In the genomic region with DNA sequence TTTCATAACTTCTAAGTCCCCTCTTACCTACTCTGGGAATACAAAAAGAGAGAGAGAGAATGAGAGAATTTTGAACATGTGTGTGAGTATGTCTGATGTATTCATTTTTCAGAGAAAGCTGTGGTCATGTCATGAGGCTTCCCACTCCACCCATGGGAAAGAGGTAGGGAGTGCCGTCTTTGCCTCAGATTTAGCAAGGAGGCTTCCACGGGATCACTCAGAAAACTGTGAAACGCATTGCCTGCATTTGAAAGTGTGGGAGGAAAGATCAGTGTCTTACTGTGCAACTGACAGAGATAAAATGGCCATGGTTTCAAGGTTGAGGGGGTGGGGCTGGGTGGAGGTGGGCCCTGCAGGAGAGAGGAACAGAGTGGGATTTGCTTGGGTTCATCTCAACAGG, we compare ENCODE assay signal across 17 cellular contexts.
"Had no signal": no experiment of that assay in that cellular context is flagged by ENCODE, and none has a peak within 500 bp of the region (broad histone marks: within the 10 kb centered on the region; RNA-seq: fewer than 3 reads in every experiment).

No MANE protein-coding gene starts in this region.

- H3K27ac ChIP-seq: SJSA1, SK-N-MC had no signal

- DNase-seq: KBM-7, MG63, NCI-H1092, NCI-H1436, NCI-H187, NCI-H2029, NCI-H2081 treated with DMSO at 0.1 percent for 48 hours, NCI-H226, NCI-H446, NCI-H510A, NCI-H69, NCI-H774, Right ventricle myocardium superior, RPMI8226, SIG-M5 had no signal

- H3K4me3 ChIP-seq: MG63, SJSA1, SK-N-MC had no signal
